Comparison of ENCODE assay signal across 20 cellular contexts in the genomic region with DNA sequence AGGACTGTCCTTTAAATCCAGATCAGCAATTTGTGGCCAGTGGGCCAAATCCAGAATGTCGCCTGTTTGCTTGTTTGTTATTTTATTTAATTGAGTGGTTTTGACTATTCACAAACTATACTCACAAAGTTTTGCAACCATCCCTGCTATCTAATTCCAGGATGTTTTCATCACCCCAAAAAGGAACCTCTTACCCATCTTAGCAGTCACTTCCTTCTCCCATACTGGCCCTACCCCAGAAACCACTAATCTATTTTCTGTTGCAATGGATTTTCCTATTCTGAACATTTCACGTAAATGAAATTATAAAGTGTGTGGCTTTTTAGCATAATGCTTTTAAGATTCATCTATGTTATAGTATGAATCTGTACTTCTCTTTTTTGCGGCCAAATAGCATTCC.
"Had no signal": no experiment of that assay in that cellular context is flagged by ENCODE, and none has a peak within 500 bp of the region (broad histone marks: within the 10 kb centered on the region; RNA-seq: fewer than 3 reads in every experiment).

No MANE protein-coding gene starts in this region.

- H3K9me3 ChIP-seq: ascending aorta, colonic mucosa, lower lobe of right lung, sigmoid colon, thyroid gland had no signal

- DNase-seq: activated CD4-positive, alpha-beta memory T cell treated with anti-CD3 and anti-CD28 coated beads, Interleukin-2, amount 10 ng/mL, durations not matched to agents 7 days and 5 days; activated CD4-positive, alpha-beta T cell treated with anti-CD3 and anti-CD28 coated beads for 48 hours; activated CD4-positive, CD25-positive, alpha-beta regulatory T cell; activated naive CD4-positive, alpha-beta T cell treated with anti-CD3 and anti-CD28 coated beads for 36 hours; activated naive CD8-positive, alpha-beta T cell treated with anti-CD3 and anti-CD28 coated beads, Interleukin-2, amount 50 U/mL, for 24 hours; activated T-cell treated with anti-CD3 and anti-CD28 coated beads, Interleukin-2, amount 50 U/mL, for 1 hour; colonic mucosa; endodermal cell; foreskin keratinocyte; left cardiac atrium; lower lobe of right lung; sigmoid colon; stimulated activated CD4-positive, alpha-beta T cell treated with anti-CD3 and anti-CD28 coated beads, Interleukin-4, amount 100 ng/mL, for 4 hours; stimulated activated naive B cell treated with anti-CD40 and anti-IgM and Interleukin-4, amounts not matched to agents 10 μg/mL and 1 μg/mL and 100 μg/mL, for 72 hours; thyroid gland had no signal

- ATAC-seq: activated naive CD8-positive, alpha-beta T cell treated with anti-CD3 and anti-CD28 coated beads, Interleukin-2, amount 50 U/mL, for 24 hours; activated T-helper 17 cell treated with anti-CD3 and anti-CD28 coated beads, Interleukin-2, amount 50 U/mL, for 72 hours; foreskin keratinocyte; left cardiac atrium; lower lobe of right lung; natural killer cell treated with Interleukin-12 subunit alpha and Interleukin-12 subunit beta and Interleukin-15 and Interleukin-18, amount 100 ng/mL, for 72 hours had no signal

- H3K4me1 ChIP-seq: ascending aorta, colonic mucosa, foreskin keratinocyte, lower lobe of right lung, sigmoid colon, thyroid gland had no signal

- H3K4me3 ChIP-seq: ascending aorta, colonic mucosa, hepatocyte, lower lobe of right lung, sigmoid colon, thyroid gland had no signal

- H3K27me3 ChIP-seq: ascending aorta, colonic mucosa, foreskin keratinocyte, hepatocyte, sigmoid colon, thyroid gland had no signal

- H3K27ac ChIP-seq: ascending aorta, colonic mucosa, epithelial cell of prostate, foreskin keratinocyte, hepatocyte, lower lobe of right lung, sigmoid colon, thyroid gland had no signal

- H3K36me3 ChIP-seq: ascending aorta, colonic mucosa, lower lobe of right lung, thyroid gland had no signal
